Comparison of ENCODE assay signal across 16 cellular contexts in the genomic region with DNA sequence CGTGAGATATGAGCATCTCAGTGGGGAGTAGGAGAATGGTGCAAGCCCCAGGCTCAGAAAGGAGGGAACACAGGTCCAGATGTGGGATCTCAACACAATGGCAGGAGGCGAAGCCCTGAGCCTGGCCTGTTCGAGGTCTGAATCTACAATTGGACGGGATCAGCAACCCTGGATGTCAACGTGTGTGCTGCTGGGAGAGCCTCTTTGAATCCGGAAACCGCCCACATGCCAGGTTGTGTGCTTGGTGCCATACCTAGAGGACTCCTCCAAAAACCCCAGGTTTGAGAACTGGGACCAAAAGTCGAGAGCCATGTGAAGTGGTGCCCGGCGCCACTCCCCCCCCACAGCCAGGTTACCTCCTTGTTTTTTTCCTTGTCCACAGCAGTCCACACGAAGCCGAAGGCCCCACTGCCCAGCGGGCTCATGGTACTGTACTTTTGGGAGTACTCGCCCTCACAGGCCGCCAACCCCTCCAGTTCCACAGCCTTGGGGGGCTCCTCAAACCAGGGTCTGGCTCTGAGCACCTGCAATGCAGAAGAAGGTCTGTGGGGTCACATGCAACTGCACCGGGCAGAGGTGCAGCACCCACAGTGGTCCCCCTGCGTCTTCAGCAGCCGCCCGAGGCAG. TPM values are rescaled to one million over a fixed set of nuclear protein-coding genes. Genes with fewer than 3 reads are reported as not detected.
DNase-seq lines count a peak whose midpoint lies in the region; ATAC-seq lines count a peak whose summit lies in the region.
"Had no signal": no experiment of that assay in that cellular context is flagged by ENCODE, and none has a peak within 500 bp of the region (broad histone marks: within the 10 kb centered on the region; RNA-seq: fewer than 3 reads in every experiment).

No MANE protein-coding gene starts in this region.

- peaks cover 34% of the 10 kb centered on the region for H3K36me3 Mint-ChIP-seq in activated CD4-positive, alpha-beta T cell treated with anti-CD3 and anti-CD28 coated beads, Interleukin-2, amount 10 ng/mL, durations not matched to agents 7 days and 5 days (ENCODE audit: low read depth)

- H3K4me2 ChIP-seq in GM23248 (ENCODE audit: unreplicated experiment), result no peak overlapping the region

- H3K27ac ChIP-seq in GM23248, result no peak overlapping the region

- DNase-seq in activated CD4-positive, alpha-beta T cell treated with anti-CD3 and anti-CD28 coated beads, Interleukin-2, amount 10 ng/mL, durations not matched to agents 7 days and 5 days, result no peak
- DNase-seq in activated CD4-positive, alpha-beta T cell treated with anti-CD3 and anti-CD28 coated beads for 48 hours, result no peak
- DNase-seq in cardiac septum (ENCODE audit: low spot score), result peak; percentile 57
- no peak for DNase-seq in left cardiac atrium
- DNase-seq in sciatic nerve (ENCODE audit: low spot score), result peak; percentile 42
- DNase-seq in GM23248, result no peak
- DNase-seq in kidney tubule cell (ENCODE audit: low spot score), result no peak
- DNase-seq: COR-L47, DMS 273 treated with DMSO at 0.1 percent for 48 hours, KG1, NCI-H1105 treated with DMSO at 0.1 percent for 48 hours, NCI-H1694 treated with DMSO at 0.1 percent for 48 hours, NCI-H774, RPMI8226 had no signal

- in situ Hi-C loops in GM23248 (cut with MboI), result no loop called here

- no peaks in the 10 kb centered on the region for H3K36me3 ChIP-seq in GM23248 (ENCODE audit: low read depth)

- no peak overlapping the region for H3K4me3 ChIP-seq in GM23248
- H3K4me3 ChIP-seq: HAP-1 had no signal

- H3F3A ChIP-seq in GM23248 (ENCODE audit: insufficient read depth), result peaks cover 5% of the 10 kb centered on the region; the same call in 1 of the 2 replicates

- no peaks in the 10 kb centered on the region for H3K9me3 ChIP-seq in GM23248 (ENCODE audit: low read depth)
- H3K9me3 ChIP-seq: HAP-1 had no signal

- no peak for ATAC-seq in left cardiac atrium
- no peak for ATAC-seq in sciatic nerve
- ATAC-seq in HG02938 (IDR thresholded peaks at IDR 0.05; ENCODE audit: unreplicated experiment), result no peak

- H3K27me3 Mint-ChIP-seq in activated CD4-positive, alpha-beta T cell treated with anti-CD3 and anti-CD28 coated beads, Interleukin-2, amount 10 ng/mL, durations not matched to agents 7 days and 5 days, result no peaks in the 10 kb centered on the region

- 91 to 92% methylated on average over 19 of the region's 19 CpGs for WGBS in GM23248 (ENCODE audit: low coverage in 1 of 2, low lambda C conversion rate in 2 of 2, missing lambda C conversion rate in 2 of 2), 2 experiments

- no peaks in the 10 kb centered on the region for H3K4me1 ChIP-seq in GM23248 (ENCODE audit: insufficient read depth)
- H3K4me1 ChIP-seq: HAP-1 had no signal

- no peaks in the 10 kb centered on the region for H3K79me2 ChIP-seq in GM23248 (ENCODE audit: insufficient read depth)

- intact Hi-C loops in cardiac septum (cut with DNase I) (no loop called here), left cardiac atrium (cut with DNase I) (no loop called here), sciatic nerve (cut with DNase I) (no loop called here)

- POLR2A ChIA-PET in activated CD4-positive, alpha-beta T cell treated with anti-CD3 and anti-CD28 coated beads, Interleukin-2, amount 10 ng/mL, durations not matched to agents 7 days and 5 days (lab: Charles Lee), result no interaction called here

- no peak overlapping the region for H3K9ac ChIP-seq in GM23248

- H3K27ac Mint-ChIP-seq in activated CD4-positive, alpha-beta T cell treated with anti-CD3 and anti-CD28 coated beads, Interleukin-2, amount 10 ng/mL, durations not matched to agents 7 days and 5 days, result peak overlapping the region; percentile 31

- H2AFZ ChIP-seq in GM23248, result no peak overlapping the region

- no peaks in the 10 kb centered on the region for H4K20me1 ChIP-seq in GM23248 (ENCODE audit: insufficient read depth)

- peaks cover 2% of the 10 kb centered on the region for H3K9me3 Mint-ChIP-seq in activated CD4-positive, alpha-beta T cell treated with anti-CD3 and anti-CD28 coated beads, Interleukin-2, amount 10 ng/mL, durations not matched to agents 7 days and 5 days

- H3K4me3 Mint-ChIP-seq in activated CD4-positive, alpha-beta T cell treated with anti-CD3 and anti-CD28 coated beads, Interleukin-2, amount 10 ng/mL, durations not matched to agents 7 days and 5 days, result no peak overlapping the region

- H3K4me1 Mint-ChIP-seq in activated CD4-positive, alpha-beta T cell treated with anti-CD3 and anti-CD28 coated beads, Interleukin-2, amount 10 ng/mL, durations not matched to agents 7 days and 5 days, result peaks cover 7% of the 10 kb centered on the region

- H3K27me3 ChIP-seq in GM23248 (replicated peaks; ENCODE audit: insufficient read depth), result no peaks in the 10 kb centered on the region

- H3K9me2 ChIP-seq in GM23248 (ENCODE audit: insufficient read depth), result no peaks in the 10 kb centered on the region

- CTCF ChIA-PET in activated CD4-positive, alpha-beta T cell treated with anti-CD3 and anti-CD28 coated beads, Interleukin-2, amount 10 ng/mL, durations not matched to agents 7 days and 5 days (lab: Charles Lee), result interaction anchor here (1.0 kb wide), 1 partner anchor 10 kb away, joined by 4 read pairs; no protein-coding TSS in a partner anchor

RNA-seq across cellular contexts. Expression of a gene that starts 20.4 kb away (rescaled TPM):
- 10 to 100 TPM; 38.0 to 41.0 TPM for total RNA-seq in activated CD4-positive, alpha-beta T cell treated with anti-CD3 and anti-CD28 coated beads, Interleukin-2, amount 10 ng/mL, durations not matched to agents 7 days and 5 days
- 21.0 TPM for total RNA-seq in cardiac septum
- total RNA-seq in left cardiac atrium, result 10 to 100 TPM; 19.1 to 21.7 TPM
- total RNA-seq in sciatic nerve, result 33.5 TPM
- 21.0 and 39.8 TPM in 2 replicates for total RNA-seq in GM23248 (2014; rRNA removed; shearing (Covaris generic))
- 15.1 and 15.8 TPM in 2 replicates for polyA plus RNA-seq in GM23248 (2016; fragmentation: Nextera tagmentation; extraction: Ambion mirVana)

RNA-seq across cellular contexts. Expression of a gene that starts 26.8 kb away (rescaled TPM):
- 10 to 100 TPM; 55.5 to 62.0 TPM for total RNA-seq in activated CD4-positive, alpha-beta T cell treated with anti-CD3 and anti-CD28 coated beads, Interleukin-2, amount 10 ng/mL, durations not matched to agents 7 days and 5 days
- total RNA-seq in cardiac septum (2.2 TPM), left cardiac atrium (1 to 10 TPM; 1.7 to 4.6 TPM), sciatic nerve (7.0 TPM)
- 0.38 and 2.1 TPM in 2 replicates for total RNA-seq in GM23248 (2014; rRNA removed; shearing (Covaris generic))
- 0.56 and 0.91 TPM in 2 replicates for polyA plus RNA-seq in GM23248 (2016; fragmentation: Nextera tagmentation; extraction: Ambion mirVana)

RNA-seq across cellular contexts. Expression of a gene that starts 27.8 kb away (rescaled TPM):
- total RNA-seq in activated CD4-positive, alpha-beta T cell treated with anti-CD3 and anti-CD28 coated beads, Interleukin-2, amount 10 ng/mL, durations not matched to agents 7 days and 5 days, result 100 to 1,000 TPM in 1 of 2 experiments, 10 to 100 TPM in 1; 89.5 to 110 TPM
- 77.7 TPM for total RNA-seq in cardiac septum
- 10 to 100 TPM; 61.9 to 68.4 TPM for total RNA-seq in left cardiac atrium
- total RNA-seq in sciatic nerve, result 45.3 TPM
- 44.6 and 53.1 TPM in 2 replicates for total RNA-seq in GM23248 (2014; rRNA removed; shearing (Covaris generic))
- polyA plus RNA-seq in GM23248 (2016; fragmentation: Nextera tagmentation; extraction: Ambion mirVana), result 107 and 110 TPM in 2 replicates

Comparison
In these comparisons a context has a peak if more than half of its experiments do, and no peak if none do; other contexts are left out.
1. DNase-seq: peak in cardiac septum (single experiment) and sciatic nerve (single experiment); none in activated CD4-positive, alpha-beta T cell treated with anti-CD3 and anti-CD28 coated beads, Interleukin-2, amount 10 ng/mL, durations not matched to agents 7 days and 5 days (single experiment), activated CD4-positive, alpha-beta T cell treated with anti-CD3 and anti-CD28 coated beads for 48 hours (single experiment), left cardiac atrium (single experiment), GM23248 (single experiment) and kidney tubule cell (single experiment).